ENCODE assay signal across 17 cellular contexts in genomic region chr17:8146381-8147140, GRCh38. TPM values are rescaled to one million over a fixed set of nuclear protein-coding genes. Genes with fewer than 3 reads are reported as not detected.
DNase-seq lines count a peak whose midpoint lies in the region; ATAC-seq, FAIRE-seq and TF ChIP-seq lines count a peak whose summit lies in the region.
"Had no signal": no experiment of that assay in that cellular context is flagged by ENCODE, and none has a peak within 500 bp of the region (broad histone marks: within the 10 kb centered on the region; RNA-seq: fewer than 3 reads in every experiment).

No MANE protein-coding gene starts in this region.

- TF ChIP-seq CTCF in kidney (IDR thresholded peaks at IDR 0.05; ENCODE audit: borderline replicate concordance, extremely low read depth, insufficient read depth) (no peak), nephron progenitor cell (IDR thresholded peaks at IDR 0.05) (no peak)

- no peak overlapping the region for H3K27ac ChIP-seq in kidney (ENCODE audit: low read depth in 2 of 2, low read length in 2 of 2)
- H3K27ac ChIP-seq in stomach smooth muscle (ENCODE audit: low read length), result peak overlapping the region; percentile 71
- H3K27ac ChIP-seq: A549, hepatocyte, SK-N-MC had no signal

- H3K36me3 Mint-ChIP-seq in activated T-cell treated with anti-CD3 and anti-CD28 coated beads, Interleukin-2, amount 50 U/mL, for 24 hours (ENCODE audit: low read depth), result peaks cover 89% of the 10 kb centered on the region
- no peaks in the 10 kb centered on the region for H3K36me3 Mint-ChIP-seq in activated T-helper 17 cell treated with anti-CD3 and anti-CD28 coated beads, Interleukin-2, amount 50 U/mL, for 72 hours (ENCODE audit: low read depth)
- H3K36me3 Mint-ChIP-seq in nephron progenitor cell (ENCODE audit: low read depth), result peaks cover 38% of the 10 kb centered on the region

- FAIRE-seq in kidney (lab: Jason Lieb, UNC), result no peak
- FAIRE-seq: A549, HTR-8/SVneo had no signal

- H3K9me3 ChIP-seq in kidney (ENCODE audit: control insufficient read depth in 1 of 2, low read length in 2 of 2), result no peaks in the 10 kb centered on the region
- H3K9me3 ChIP-seq in stomach smooth muscle (ENCODE audit: control insufficient read depth in 2 of 2, low read length in 2 of 2), result no peaks in the 10 kb centered on the region
- H3K9me3 ChIP-seq: A549 had no signal

- H3K27me3 Mint-ChIP-seq in activated T-cell treated with anti-CD3 and anti-CD28 coated beads, Interleukin-2, amount 50 U/mL, for 24 hours, result no peaks in the 10 kb centered on the region
- no peaks in the 10 kb centered on the region for H3K27me3 Mint-ChIP-seq in activated T-helper 17 cell treated with anti-CD3 and anti-CD28 coated beads, Interleukin-2, amount 50 U/mL, for 72 hours
- H3K27me3 Mint-ChIP-seq in nephron progenitor cell (ENCODE audit: low read depth, poor library complexity), result peaks cover 2% of the 10 kb centered on the region

- ATAC-seq in activated T-helper 17 cell treated with anti-CD3 and anti-CD28 coated beads, Interleukin-2, amount 50 U/mL, for 72 hours (replicated peaks), result no peak
- ATAC-seq in GM18867 (IDR thresholded peaks at IDR 0.05; ENCODE audit: unreplicated experiment), result no peak
- ATAC-seq in HG02610 (IDR thresholded peaks at IDR 0.05; ENCODE audit: unreplicated experiment), result no peak
- ATAC-seq: A549, left cardiac atrium had no signal

- H3K4me3 ChIP-seq in kidney (ENCODE audit: low read length in 2 of 2) (no peak overlapping the region), stomach smooth muscle (ENCODE audit: low read length in 2 of 2) (no peak overlapping the region)
- H3K4me3 ChIP-seq: A549, hepatocyte, SK-N-MC had no signal

- no peak overlapping the region for H3K4me3 Mint-ChIP-seq in activated T-cell treated with anti-CD3 and anti-CD28 coated beads, Interleukin-2, amount 50 U/mL, for 24 hours
- H3K4me3 Mint-ChIP-seq in activated T-helper 17 cell treated with anti-CD3 and anti-CD28 coated beads, Interleukin-2, amount 50 U/mL, for 72 hours, result no peak overlapping the region
- H3K4me3 Mint-ChIP-seq in nephron progenitor cell, result no peak overlapping the region

- DNase-seq in activated T-cell treated with anti-CD3 and anti-CD28 coated beads, Interleukin-2, amount 50 U/mL, for 24 hours, result no peak
- DNase-seq in activated T-cell treated with anti-CD3 and anti-CD28 coated beads for 4 hours, result no peak
- peak; percentile 49 for DNase-seq in kidney
- DNase-seq in nephron progenitor cell, result no peak
- DNase-seq: activated CD4-positive, alpha-beta T cell treated with anti-CD3 and anti-CD28 coated beads, Interleukin-2, amount 50 U/mL, for 4 hours; left cardiac atrium; NCI-H2029 treated with DMSO at 0.1 percent for 48 hours; NCI-H524 had no signal

- H3K27ac Mint-ChIP-seq in activated T-cell treated with anti-CD3 and anti-CD28 coated beads, Interleukin-2, amount 50 U/mL, for 24 hours, result peak overlapping the region; percentile 33
- H3K27ac Mint-ChIP-seq in activated T-helper 17 cell treated with anti-CD3 and anti-CD28 coated beads, Interleukin-2, amount 50 U/mL, for 72 hours, result peak overlapping the region; percentile 20
- H3K27ac Mint-ChIP-seq in nephron progenitor cell, result no peak overlapping the region

- intact Hi-C loops in kidney (cut with DNase I), result no loop called here

- H3K27me3 ChIP-seq in stomach smooth muscle (ENCODE audit: control insufficient read depth in 1 of 2, insufficient read depth in 2 of 2, low read length in 2 of 2), result no peaks in the 10 kb centered on the region
- H3K27me3 ChIP-seq: hepatocyte had no signal

- H3K36me3 ChIP-seq in kidney (ENCODE audit: control insufficient read depth in 1 of 2, insufficient read depth in 2 of 2, low read length in 2 of 2), result peaks cover 69 to 89% of the 10 kb centered on the region in 2 donors
- H3K36me3 ChIP-seq in stomach smooth muscle (ENCODE audit: control insufficient read depth in 2 of 2, insufficient read depth in 2 of 2, low read length in 2 of 2), result peaks cover 81 to 86% of the 10 kb centered on the region in 2 donors

- H3K9ac ChIP-seq in kidney (ENCODE audit: low read length in 2 of 2) (no peak overlapping the region), stomach smooth muscle (ENCODE audit: low read length in 2 of 2) (peak overlapping the region in 1 of 2 donors; percentile 25)

- peaks cover 19% of the 10 kb centered on the region for H3K4me1 Mint-ChIP-seq in activated T-cell treated with anti-CD3 and anti-CD28 coated beads, Interleukin-2, amount 50 U/mL, for 24 hours (ENCODE audit: low read depth)
- peaks cover 4% of the 10 kb centered on the region for H3K4me1 Mint-ChIP-seq in activated T-helper 17 cell treated with anti-CD3 and anti-CD28 coated beads, Interleukin-2, amount 50 U/mL, for 72 hours
- peaks cover 8% of the 10 kb centered on the region for H3K4me1 Mint-ChIP-seq in nephron progenitor cell

- no peaks in the 10 kb centered on the region for H3K9me3 Mint-ChIP-seq in activated T-cell treated with anti-CD3 and anti-CD28 coated beads, Interleukin-2, amount 50 U/mL, for 24 hours
- H3K9me3 Mint-ChIP-seq in activated T-helper 17 cell treated with anti-CD3 and anti-CD28 coated beads, Interleukin-2, amount 50 U/mL, for 72 hours, result no peaks in the 10 kb centered on the region
- H3K9me3 Mint-ChIP-seq in nephron progenitor cell, result no peaks in the 10 kb centered on the region

- H3K4me1 ChIP-seq in kidney (ENCODE audit: control insufficient read depth in 1 of 2, insufficient read depth in 1 of 2, low read depth in 1 of 2, low read length in 2 of 2) (peaks cover 4 to 9% of the 10 kb centered on the region in 2 donors), stomach smooth muscle (ENCODE audit: control insufficient read depth, insufficient read depth, low read length) (peaks cover 53% of the 10 kb centered on the region)

RNA-seq across cellular contexts. Expression of gene PER1, which starts 5.6 kb away (rescaled TPM):
- total RNA-seq in activated T-helper 17 cell treated with anti-CD3 and anti-CD28 coated beads, Interleukin-2, amount 50 U/mL, for 72 hours, result 100 to 1,000 TPM in 1 of 2 donors, 10 to 100 TPM in 1; 52.0 to 269 TPM
- 161 TPM for total RNA-seq in kidney
- polyA plus RNA-seq in kidney (ENCODE audit: insufficient read depth, low read depth, low replicate concordance), result 25.2 TPM

RNA-seq across cellular contexts. Expression of gene VAMP2, which starts 16.2 kb away (rescaled TPM):
- 10 to 100 TPM; 41.7 to 66.2 TPM for total RNA-seq in activated T-helper 17 cell treated with anti-CD3 and anti-CD28 coated beads, Interleukin-2, amount 50 U/mL, for 72 hours
- 107 TPM for total RNA-seq in kidney
- polyA plus RNA-seq in kidney (ENCODE audit: insufficient read depth, low read depth, low replicate concordance), result 124 TPM

RNA-seq across cellular contexts. Expression of gene HES7, which starts 22.7 kb away (rescaled TPM):
- total RNA-seq in activated T-helper 17 cell treated with anti-CD3 and anti-CD28 coated beads, Interleukin-2, amount 50 U/mL, for 72 hours, result 10 to 100 TPM in 1 of 2 donors, 1 to 10 TPM in 1; 2.9 to 10.0 TPM
- total RNA-seq in kidney, result 0.25 TPM
- polyA plus RNA-seq in kidney (ENCODE audit: insufficient read depth, low read depth, low replicate concordance), result not detected
- total RNA-seq: hepatocyte, renal cortical epithelial cell had no signal
- polyA plus RNA-seq: hepatocyte had no signal

RNA-seq across cellular contexts. Expression of gene ALOXE3, which starts 28.2 kb away (rescaled TPM):
- total RNA-seq in activated T-helper 17 cell treated with anti-CD3 and anti-CD28 coated beads, Interleukin-2, amount 50 U/mL, for 72 hours, result 1 to 10 TPM in 1 of 2 donors, under 1 TPM in 1; 0.13 to 1.3 TPM
- not detected for total RNA-seq in kidney
- not detected for polyA plus RNA-seq in kidney (ENCODE audit: insufficient read depth, low read depth, low replicate concordance)
- total RNA-seq: left cardiac atrium, renal cortical epithelial cell had no signal

RNA-seq across cellular contexts. Expression of gene TMEM107, which starts 29.6 kb away (rescaled TPM):
- 10 to 100 TPM; 43.3 to 45.3 TPM for total RNA-seq in activated T-helper 17 cell treated with anti-CD3 and anti-CD28 coated beads, Interleukin-2, amount 50 U/mL, for 72 hours
- 23.4 TPM for total RNA-seq in kidney
- 24.6 TPM for polyA plus RNA-seq in kidney (ENCODE audit: insufficient read depth, low read depth, low replicate concordance)
